Comparison of ENCODE assay signal across 8 cellular contexts in the genomic region with DNA sequence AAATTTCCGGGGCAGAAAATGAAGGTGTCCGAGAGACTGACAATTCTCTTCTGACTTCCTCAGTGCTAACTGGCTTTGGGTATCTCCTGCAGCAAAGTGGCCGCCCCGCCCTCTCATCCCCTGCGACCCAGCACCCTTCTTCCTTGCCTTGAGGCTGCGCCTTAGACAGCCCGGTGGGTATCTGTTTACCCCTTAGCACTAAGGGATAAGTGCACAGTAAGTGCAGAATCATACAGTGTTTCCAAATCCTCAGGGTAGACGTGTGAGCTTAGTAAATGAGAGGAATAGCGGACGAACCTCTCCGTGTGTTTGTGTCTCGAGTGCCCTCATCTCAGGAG. TPM values are rescaled to one million over a fixed set of nuclear protein-coding genes. Genes with fewer than 3 reads are reported as not detected.
DNase-seq lines count a peak whose midpoint lies in the region; ATAC-seq lines count a peak whose summit lies in the region.

No MANE protein-coding gene starts in this region.

- no peaks in the 10 kb centered on the region for H3K36me3 ChIP-seq in duodenal mucosa (ENCODE audit: control insufficient read depth in 1 of 2, insufficient read depth in 2 of 2, low read length in 2 of 2)
- H3K36me3 ChIP-seq in naive thymus-derived CD4-positive, alpha-beta T cell (ENCODE audit: control insufficient read depth in 2 of 3, insufficient read depth in 3 of 3, low read length in 3 of 3) = peaks cover 0 to 9% (median 0%) of the 10 kb centered on the region in 3 experiments

- no peak for DNase-seq in activated CD8-positive, alpha-beta memory T cell treated with anti-CD3 and anti-CD28 coated beads, Interleukin-2, amount 10 ng/mL, durations not matched to agents 7 days and 5 days
- no peak for DNase-seq in activated CD8-positive, alpha-beta memory T cell treated with anti-CD3 and anti-CD28 coated beads for 24 hours
- DNase-seq in KG1 (lab: John Stamatoyannopoulos, UW) = peak; percentile 83
- no peak for DNase-seq in naive thymus-derived CD4-positive, alpha-beta T cell
- no peak for DNase-seq in dedifferentiated amniotic fluid mesenchymal stem cell (ENCODE audit: extremely low spot score)
- DNase-seq in foreskin melanocyte = no peak

- peak overlapping the region; percentile 79 for H3K27ac ChIP-seq in duodenal mucosa (ENCODE audit: low read depth, low read length)
- H3K27ac ChIP-seq in naive thymus-derived CD4-positive, alpha-beta T cell (ENCODE audit: low read depth, low read length) = peak overlapping the region; percentile 86

- ATAC-seq in activated CD8-positive, alpha-beta memory T cell treated with anti-CD3 and anti-CD28 coated beads, Interleukin-2, amount 10 ng/mL, durations not matched to agents 7 days and 5 days = peak; percentile 68
- ATAC-seq in naive thymus-derived CD4-positive, alpha-beta T cell = peak; percentile 75
- no peak for ATAC-seq in HG03135 (IDR thresholded peaks at IDR 0.05; ENCODE audit: unreplicated experiment)

- POLR2A ChIA-PET in naive thymus-derived CD4-positive, alpha-beta T cell (lab: Charles Lee) = interaction anchor here (1.0 to 1.3 kb wide), 3 partner anchors 11 to 111 kb away, joined by 3 to 4 read pairs (median 4); no protein-coding TSS in a partner anchor

- peaks cover 38% of the 10 kb centered on the region for H3K4me1 Mint-ChIP-seq in activated CD8-positive, alpha-beta memory T cell treated with anti-CD3 and anti-CD28 coated beads, Interleukin-2, amount 10 ng/mL, durations not matched to agents 7 days and 5 days
- H3K4me1 Mint-ChIP-seq in naive thymus-derived CD4-positive, alpha-beta T cell = peaks cover 38 to 71% (median 49%) of the 10 kb centered on the region in 7 donors

- peak overlapping the region; percentile 79 to 95 for H3K4me3 ChIP-seq in duodenal mucosa (ENCODE audit: low read depth in 1 of 2, low read length in 2 of 2)
- peak overlapping the region; percentile 74 for H3K4me3 ChIP-seq in naive thymus-derived CD4-positive, alpha-beta T cell (ENCODE audit: low read length)

- H3K27me3 ChIP-seq in duodenal mucosa (ENCODE audit: control insufficient read depth in 1 of 2, insufficient read depth in 2 of 2, low read length in 2 of 2) = no peaks in the 10 kb centered on the region
- no peaks in the 10 kb centered on the region for H3K27me3 ChIP-seq in naive thymus-derived CD4-positive, alpha-beta T cell (ENCODE audit: control insufficient read depth in 2 of 2, insufficient read depth in 2 of 2, low read length in 2 of 2)

- CTCF ChIA-PET in activated CD8-positive, alpha-beta memory T cell treated with anti-CD3 and anti-CD28 coated beads, Interleukin-2, amount 10 ng/mL, durations not matched to agents 7 days and 5 days (lab: Charles Lee) = interaction anchor here (0.6 to 1.0 kb wide), 3 partner anchors 8 to 16 kb away, joined by 3 to 4 read pairs (median 3); no protein-coding TSS in a partner anchor
- CTCF ChIA-PET in naive thymus-derived CD4-positive, alpha-beta T cell (lab: Charles Lee) = interaction anchor here (0.8 kb wide), 1 partner anchor 18 kb away, joined by 3 read pairs; no protein-coding TSS in a partner anchor

- peaks cover 23 to 27% of the 10 kb centered on the region in 2 donors for H3K4me1 ChIP-seq in duodenal mucosa (ENCODE audit: control insufficient read depth in 1 of 2, insufficient read depth in 2 of 2, low read length in 2 of 2)
- H3K4me1 ChIP-seq in naive thymus-derived CD4-positive, alpha-beta T cell (ENCODE audit: control insufficient read depth in 2 of 2, insufficient read depth in 2 of 2, low read length in 2 of 2) = peaks cover 23 to 25% of the 10 kb centered on the region in 2 donors

- no peaks in the 10 kb centered on the region for H3K9me3 Mint-ChIP-seq in activated CD8-positive, alpha-beta memory T cell treated with anti-CD3 and anti-CD28 coated beads, Interleukin-2, amount 10 ng/mL, durations not matched to agents 7 days and 5 days (ENCODE audit: low read depth)
- peaks cover 0 to 6% (median 0%) of the 10 kb centered on the region in 11 donors for H3K9me3 Mint-ChIP-seq in naive thymus-derived CD4-positive, alpha-beta T cell

- no peaks in the 10 kb centered on the region for H3K9me3 ChIP-seq in duodenal mucosa (ENCODE audit: control insufficient read depth in 1 of 2, low read length in 2 of 2)
- H3K9me3 ChIP-seq in naive thymus-derived CD4-positive, alpha-beta T cell (ENCODE audit: control insufficient read depth in 2 of 3, low read length in 3 of 3) = no peaks in the 10 kb centered on the region

- no peaks in the 10 kb centered on the region for H3K27me3 Mint-ChIP-seq in activated CD8-positive, alpha-beta memory T cell treated with anti-CD3 and anti-CD28 coated beads, Interleukin-2, amount 10 ng/mL, durations not matched to agents 7 days and 5 days
- H3K27me3 Mint-ChIP-seq in naive thymus-derived CD4-positive, alpha-beta T cell = no peaks in the 10 kb centered on the region

- H3K27ac Mint-ChIP-seq in activated CD8-positive, alpha-beta memory T cell treated with anti-CD3 and anti-CD28 coated beads, Interleukin-2, amount 10 ng/mL, durations not matched to agents 7 days and 5 days = peak overlapping the region; percentile 94
- peak overlapping the region; percentile 91 to 96 (median 95) for H3K27ac Mint-ChIP-seq in naive thymus-derived CD4-positive, alpha-beta T cell

- peaks cover 24% of the 10 kb centered on the region for H3K36me3 Mint-ChIP-seq in activated CD8-positive, alpha-beta memory T cell treated with anti-CD3 and anti-CD28 coated beads, Interleukin-2, amount 10 ng/mL, durations not matched to agents 7 days and 5 days
- H3K36me3 Mint-ChIP-seq in naive thymus-derived CD4-positive, alpha-beta T cell = peaks cover 0 to 17% (median 7%) of the 10 kb centered on the region in 5 donors

- peak overlapping the region; percentile 89 for H3K4me3 Mint-ChIP-seq in activated CD8-positive, alpha-beta memory T cell treated with anti-CD3 and anti-CD28 coated beads, Interleukin-2, amount 10 ng/mL, durations not matched to agents 7 days and 5 days
- H3K4me3 Mint-ChIP-seq in naive thymus-derived CD4-positive, alpha-beta T cell = peak overlapping the region; percentile 91 to 99 (median 98)

- H3K9ac ChIP-seq in duodenal mucosa (ENCODE audit: low read depth in 1 of 2, low read length in 2 of 2) = peak overlapping the region; percentile 86 to 92

- intact Hi-C loops in naive thymus-derived CD4-positive, alpha-beta T cell (cut with micrococcal nuclease) = loop anchor here in 1 of 2 donors (1.0 kb wide), 1 partner anchor 18 kb away; no protein-coding TSS in a partner anchor

RNA-seq across cellular contexts. Expression of gene CHORDC1, which starts 0.4 kb away (rescaled TPM):
- 10 to 100 TPM; 66.4 to 90.6 TPM for total RNA-seq in activated CD8-positive, alpha-beta memory T cell treated with anti-CD3 and anti-CD28 coated beads, Interleukin-2, amount 10 ng/mL, durations not matched to agents 7 days and 5 days
- 10 to 100 TPM; 64.0 to 77.3 (median 66.5) TPM for total RNA-seq in naive thymus-derived CD4-positive, alpha-beta T cell
- polyA plus RNA-seq in naive thymus-derived CD4-positive, alpha-beta T cell = 10 to 100 TPM; 16.6 to 28.3 TPM
